Comparison of ENCODE assay signal across 8 cellular contexts in genomic region chr20:47502271-47502730, GRCh38. TPM values are rescaled to one million over a fixed set of nuclear protein-coding genes. Genes with fewer than 3 reads are reported as not detected.
A peak's percentile ranks its signal among the peaks of the same experiment; 100 is the strongest.
DNase-seq lines count a peak whose midpoint lies in the region; ATAC-seq and TF ChIP-seq lines count a peak whose summit lies in the region.

No MANE protein-coding gene starts in this region.

- H3K4me1 ChIP-seq in CD8-positive, alpha-beta T cell (ENCODE audit: insufficient read depth, low read length): peaks cover 30% of the 10 kb centered on the region
- H3K4me1 ChIP-seq in HUES6 (ENCODE audit: control insufficient read depth, insufficient read depth, low read length) (peaks cover 22% of the 10 kb centered on the region), left ventricle myocardium inferior (peaks cover 64% of the 10 kb centered on the region), rectal smooth muscle tissue (ENCODE audit: control insufficient read depth, insufficient read depth, low read length) (peaks cover 2% of the 10 kb centered on the region)

- H3K9me3 ChIP-seq in CD8-positive, alpha-beta T cell (ENCODE audit: low read length): no peaks in the 10 kb centered on the region
- H3K9me3 ChIP-seq in HUES6 (ENCODE audit: control insufficient read depth, insufficient read depth, low read depth, low read length): no peaks in the 10 kb centered on the region
- H3K9me3 ChIP-seq in left ventricle myocardium inferior (replicated peaks): no peaks in the 10 kb centered on the region

- H3K4me3 Mint-ChIP-seq in CD8-positive, alpha-beta T cell: peak overlapping the region; percentile 97

- H3K36me3 Mint-ChIP-seq in CD8-positive, alpha-beta T cell: peaks cover 9% of the 10 kb centered on the region

- no peaks in the 10 kb centered on the region for H3K27me3 ChIP-seq in CD8-positive, alpha-beta T cell (ENCODE audit: insufficient read depth, low read length)
- H3K27me3 ChIP-seq in HUES6 (ENCODE audit: control insufficient read depth, insufficient read depth, low read length) (no peaks in the 10 kb centered on the region), left ventricle myocardium inferior (ENCODE audit: low read depth) (no peaks in the 10 kb centered on the region), rectal smooth muscle tissue (ENCODE audit: control insufficient read depth, insufficient read depth, low read length) (no peaks in the 10 kb centered on the region)

- peak in 3 of 7 experiments; percentile 7 to 37 (median 25) for DNase-seq in CD8-positive, alpha-beta T cell
- peak; percentile 23 for DNase-seq in activated T-helper 9 cell treated with anti-CD3 and anti-CD28 coated beads, Interleukin-2, amount 50 U/mL, for 16 hours (ENCODE audit: low read depth)
- DNase-seq in left ventricle myocardium inferior (peak; percentile 29), NCI-H2081 (lab: John Stamatoyannopoulos, UW) (no peak)

- H3K4me3 ChIP-seq in CD8-positive, alpha-beta T cell (ENCODE audit: low read depth, low read length): peak overlapping the region; percentile 60
- peak overlapping the region; percentile 91 for H3K4me3 ChIP-seq in HUES6 (ENCODE audit: low read depth, low read length)
- H3K4me3 ChIP-seq in left ventricle myocardium inferior: peak overlapping the region; percentile 99
- H3K4me3 ChIP-seq in rectal smooth muscle tissue (ENCODE audit: low read length): peak overlapping the region; percentile 87

- no peak for TF ChIP-seq CTCF in CD8-positive, alpha-beta T cell (IDR thresholded peaks at IDR 0.05)
- no peak for TF ChIP-seq CTCF in left ventricle myocardium inferior (IDR thresholded peaks at IDR 0.05; ENCODE audit: borderline replicate concordance)

- POLR2A ChIA-PET in CD8-positive, alpha-beta T cell (lab: Charles Lee): interaction anchor here (0.9 to 4.0 kb wide), 10 partner anchors 9 to 146 kb away, joined by 3 to 30 read pairs (median 5); partner anchors contain the start of gene ZMYND8

- peaks cover 43% of the 10 kb centered on the region for H3K4me1 Mint-ChIP-seq in CD8-positive, alpha-beta T cell (ENCODE audit: low read depth)

- H3K27me3 Mint-ChIP-seq in CD8-positive, alpha-beta T cell (ENCODE audit: low read depth): no peaks in the 10 kb centered on the region

- H3K9ac ChIP-seq in HUES6 (ENCODE audit: low read length): peak overlapping the region; percentile 89
- peak overlapping the region; percentile 61 for H3K9ac ChIP-seq in rectal smooth muscle tissue (ENCODE audit: low read length)

- intact Hi-C loops in CD8-positive, alpha-beta T cell (cut with DNase I, micrococcal nuclease): loop anchor here (5.0 to 10.0 kb wide), 7 partner anchors 35 to 1775 kb away; partner anchors contain the start of genes PREX1 (in 1 of the 2), ZMYND8 (in 1 of the 2) and ZNFX1 (in 1 of the 2)
- intact Hi-C loops in left ventricle myocardium inferior (cut with micrococcal nuclease): loop anchor here (10.0 kb wide), 1 partner anchor 112 kb away; no protein-coding TSS in a partner anchor

- no peaks in the 10 kb centered on the region for H3K36me3 ChIP-seq in CD8-positive, alpha-beta T cell (ENCODE audit: insufficient read depth, low read length)
- H3K36me3 ChIP-seq in HUES6 (ENCODE audit: control insufficient read depth, insufficient read depth, low read length): no peaks in the 10 kb centered on the region
- H3K36me3 ChIP-seq in left ventricle myocardium inferior: no peaks in the 10 kb centered on the region
- H3K36me3 ChIP-seq in rectal smooth muscle tissue (ENCODE audit: control insufficient read depth, insufficient read depth, low read length): no peaks in the 10 kb centered on the region

- CTCF ChIA-PET in CD8-positive, alpha-beta T cell (lab: Charles Lee): interaction anchor here (0.6 to 4.0 kb wide), 11 partner anchors 9 to 304 kb away, joined by 3 to 24 read pairs (median 5); no protein-coding TSS in a partner anchor

- H3K9me3 Mint-ChIP-seq in CD8-positive, alpha-beta T cell: no peaks in the 10 kb centered on the region

- peak; percentile 2 for ATAC-seq in CD8-positive, alpha-beta T cell
- ATAC-seq in GM19452 (IDR thresholded peaks at IDR 0.05; ENCODE audit: unreplicated experiment) (no peak), GM21367 (IDR thresholded peaks at IDR 0.05; ENCODE audit: unreplicated experiment) (no peak)

- H3K27ac Mint-ChIP-seq in CD8-positive, alpha-beta T cell: peak overlapping the region; percentile 98

- H3K27ac ChIP-seq in CD8-positive, alpha-beta T cell (ENCODE audit: low read depth, low read length): peak overlapping the region; percentile 49
- H3K27ac ChIP-seq in HUES6 (ENCODE audit: low read depth, low read length): peak overlapping the region; percentile 74
- H3K27ac ChIP-seq in left ventricle myocardium inferior (replicated peaks): peak overlapping the region; percentile 98
- peak overlapping the region; percentile 86 for H3K27ac ChIP-seq in rectal smooth muscle tissue (ENCODE audit: low read depth, low read length)

RNA-seq across cellular contexts. Expression of gene NCOA3, which starts 0.6 kb away (rescaled TPM):
- total RNA-seq in CD8-positive, alpha-beta T cell: 10 to 100 TPM; 45.1 to 47.1 TPM
- 23.8 TPM for total RNA-seq in left ventricle myocardium inferior

Comparison
In these comparisons a context has a peak if more than half of its experiments do, and no peak if none do; other contexts are left out.
1. DNase-seq: peak in activated T-helper 9 cell treated with anti-CD3 and anti-CD28 coated beads, Interleukin-2, amount 50 U/mL, for 16 hours (single experiment) and left ventricle myocardium inferior (single experiment); none in NCI-H2081 (0 of 2).
2. Peak in every context shown above with its lines, with median percentiles within 50 percentile points of each other: H3K27ac ChIP-seq and H3K4me3 ChIP-seq.